In the genomic region with DNA sequence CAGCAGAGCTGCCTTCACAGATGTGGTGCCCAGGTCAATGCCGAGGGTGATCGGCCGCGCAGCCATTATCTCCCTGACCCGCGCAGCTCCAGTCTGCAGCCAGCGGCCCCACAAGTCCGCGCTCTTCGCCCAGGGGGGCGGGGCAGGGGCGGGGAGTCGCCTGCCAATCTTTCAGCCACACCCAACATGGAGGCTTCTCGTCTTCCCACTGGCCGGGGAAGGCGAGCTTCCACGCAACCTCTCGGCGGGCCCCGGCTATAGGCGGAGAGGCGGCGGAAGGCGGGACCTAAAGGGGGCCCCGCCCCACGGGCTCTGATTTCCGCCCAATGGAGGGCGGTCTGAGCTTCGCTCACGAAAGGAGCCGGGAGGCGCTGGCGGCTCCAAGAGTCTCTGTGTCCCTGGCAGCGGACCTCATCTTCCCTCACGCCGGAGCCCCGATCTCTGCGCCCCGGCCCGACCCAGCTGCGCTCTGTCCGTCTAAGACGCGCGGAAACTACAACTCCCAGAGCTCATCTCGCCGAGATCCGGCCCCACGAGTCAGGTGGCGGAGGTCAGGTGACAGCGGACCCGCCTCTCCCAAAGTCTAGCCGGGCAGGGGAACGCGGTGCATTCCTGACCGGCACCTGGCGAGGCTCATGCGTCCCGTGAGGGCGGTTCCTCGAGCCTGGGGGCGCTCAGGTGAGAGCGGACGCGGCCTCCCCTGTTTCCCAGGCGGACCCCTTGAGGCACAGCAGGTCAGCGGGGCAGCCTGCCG, we compare ENCODE assay signal across 1 cellular context.
TF ChIP-seq lines count a peak whose summit lies in the region.

TSS of gene CTNS (plus strand) at position 607 of the 754 bp plus-strand sequence. CDS start 3,447 bp downstream, outside the sequence.
A gene with protein sequence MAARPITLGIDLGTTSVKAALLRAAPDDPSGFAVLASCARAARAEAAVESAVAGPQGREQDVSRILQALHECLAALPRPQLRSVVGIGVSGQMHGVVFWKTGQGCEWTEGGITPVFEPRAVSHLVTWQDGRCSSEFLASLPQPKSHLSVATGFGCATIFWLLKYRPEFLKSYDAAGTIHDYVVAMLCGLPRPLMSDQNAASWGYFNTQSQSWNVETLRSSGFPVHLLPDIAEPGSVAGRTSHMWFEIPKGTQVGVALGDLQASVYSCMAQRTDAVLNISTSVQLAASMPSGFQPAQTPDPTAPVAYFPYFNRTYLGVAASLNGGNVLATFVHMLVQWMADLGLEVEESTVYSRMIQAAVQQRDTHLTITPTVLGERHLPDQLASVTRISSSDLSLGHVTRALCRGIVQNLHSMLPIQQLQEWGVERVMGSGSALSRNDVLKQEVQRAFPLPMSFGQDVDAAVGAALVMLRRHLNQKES (minus strand): TSS at position 97 of the 754 bp plus-strand sequence. CDS start 31 bp downstream, at position 66.

TF ChIP-seq in HepG2, 621 proteins besides CTCF, POLR2A, EP300 and RAD21 (continued from another document):
- TF ChIP-seq ZNF207 (IDR thresholded peaks at IDR 0.05; ENCODE audit: borderline replicate concordance) (no peak), DDIT3 (CRISPR knock-in tag; IDR thresholded peaks at IDR 0.05) (no peak), ATRX (CRISPR knock-in tag; IDR thresholded peaks at IDR 0.05; ENCODE audit: borderline replicate concordance) (no peak), BORCS8-MEF2B (CRISPR knock-in tag; IDR thresholded peaks at IDR 0.05) (no peak; the same call in 1 of the 2 replicates), MAFG (CRISPR knock-in tag; IDR thresholded peaks at IDR 0.05) (no peak), ZNF839 (CRISPR knock-in tag; IDR thresholded peaks at IDR 0.05; ENCODE audit: borderline replicate concordance) (peak; percentile 45), KDM5B (CRISPR knock-in tag; IDR thresholded peaks at IDR 0.05; ENCODE audit: borderline replicate concordance) (peak; percentile 86; the same call in 1 of the 2 replicates), ZSCAN9 (CRISPR knock-in tag; IDR thresholded peaks at IDR 0.05; ENCODE audit: borderline replicate concordance) (0 out of 2 replicates have a peak, but pooled peaks have one; percentile 41)
- TF ChIP-seq, protein P1, sequence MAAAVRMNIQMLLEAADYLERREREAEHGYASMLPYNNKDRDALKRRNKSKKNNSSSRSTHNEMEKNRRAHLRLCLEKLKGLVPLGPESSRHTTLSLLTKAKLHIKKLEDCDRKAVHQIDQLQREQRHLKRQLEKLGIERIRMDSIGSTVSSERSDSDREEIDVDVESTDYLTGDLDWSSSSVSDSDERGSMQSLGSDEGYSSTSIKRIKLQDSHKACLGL (CRISPR knock-in tag; IDR thresholded peaks at IDR 0.05) = peak; percentile 93
